In genomic region chr9:92725726-92726125, GRCh38 we compare ENCODE assay signal across 21 cellular contexts. TPM values are rescaled to one million over a fixed set of nuclear protein-coding genes. Genes with fewer than 3 reads are reported as not detected.
DNase-seq lines count a peak whose midpoint lies in the region; ATAC-seq, FAIRE-seq and TF ChIP-seq lines count a peak whose summit lies in the region.
"Had no signal": no experiment of that assay in that cellular context is flagged by ENCODE, and none has a peak within 500 bp of the region (broad histone marks: within the 10 kb centered on the region; RNA-seq: fewer than 3 reads in every experiment).

No MANE protein-coding gene starts in this region.

- no peak overlapping the region for H2AFZ ChIP-seq in H1 (ENCODE audit: low read length)
- H2AFZ ChIP-seq: GM23248 had no signal

- no peak for ATAC-seq in HG03457 (IDR thresholded peaks at IDR 0.05; ENCODE audit: unreplicated experiment)
- ATAC-seq: A549; activated CD4-positive, CD25-positive, alpha-beta regulatory T cell treated with anti-CD3 and anti-CD28 coated beads, Interleukin-2, amount 50 U/mL, for 24 hours; esophagus mucosa; left lung; pancreas had no signal

- TF ChIP-seq POLR2A in H1 (IDR thresholded peaks at IDR 0.05; ENCODE audit: control extremely low read depth in 1 of 2, low read depth in 2 of 2, low read length in 2 of 2): no peak

- no peak overlapping the region for H2BK12ac ChIP-seq in H1 (ENCODE audit: low read depth, low read length)

- CTCF ChIA-PET in H1 (lab: Charles Lee; ENCODE audit: partially characterized antibody): interaction anchor here (0.8 to 11.5 kb wide), 3 partner anchors 9 to 64 kb away, joined by 3 to 142 read pairs (median 98); no protein-coding TSS in a partner anchor

- H3K14ac ChIP-seq in H1 (ENCODE audit: insufficient read length): no peak overlapping the region

- no peak overlapping the region for H3K4me2 ChIP-seq in H1 (ENCODE audit: insufficient read depth in 1 of 2, low read depth in 2 of 2, low read length in 2 of 2)
- H3K4me2 ChIP-seq: A549 had no signal

- no peak overlapping the region for H3K4me3 ChIP-seq in H1 (ENCODE audit: extremely low read depth in 1 of 4, insufficient read depth in 2 of 4, low read depth in 3 of 4, low read length in 4 of 4)
- H3K4me3 ChIP-seq: A549; BLaER1 treated with 17β-estradiol and CSF1 and Interleukin-3, amounts not matched to agents 10 nM and 100 nM; breast epithelium; GM23248; left lung; pancreas; SJSA1 had no signal

- no peaks in the 10 kb centered on the region for H3K27me3 Mint-ChIP-seq in IgD-negative memory B cell

- POLR2A ChIA-PET in H1 (lab: Charles Lee; ENCODE audit: partially characterized antibody): no interaction called here

- peaks cover 12% of the 10 kb centered on the region for H3K36me3 Mint-ChIP-seq in IgD-negative memory B cell

- H4K91ac ChIP-seq in H1 (replicated peaks; ENCODE audit: insufficient read length, low read length): no peak overlapping the region

- H2BK20ac ChIP-seq in H1 (ENCODE audit: low read length): no peak overlapping the region

- H3K79me1 ChIP-seq in H1 (ENCODE audit: low read depth, low read length): peaks cover 12% of the 10 kb centered on the region

- TF ChIP-seq RAD21 in H1 (IDR thresholded peaks at IDR 0.05 in 1 of 2, conservative IDR thresholded peaks at IDR 0.05 in 1 of 2; ENCODE audit: low read depth in 2 of 2, low read length in 2 of 2): no peak

- no peak overlapping the region for H3K9ac ChIP-seq in H1 (replicated peaks in 1 of 4; ENCODE audit: extremely low read depth in 1 of 4, low read depth in 3 of 4, low read length in 3 of 4)
- H3K9ac ChIP-seq: BLaER1 treated with 17β-estradiol and CSF1 and Interleukin-3, amounts not matched to agents 10 nM and 100 nM; GM23248 had no signal

- no peak overlapping the region for H2BK120ac ChIP-seq in H1 (replicated peaks; ENCODE audit: low read depth, low read length)

- peaks cover 0 to 1% (median 0%) of the 10 kb centered on the region in 4 experiments; a peak in 1 of 7 replicates for H3K4me1 ChIP-seq in H1 (replicated peaks in 1 of 4; ENCODE audit: control insufficient read depth in 3 of 4, insufficient read depth in 4 of 4, low read length in 3 of 4)
- H3K4me1 ChIP-seq: A549, breast epithelium, pancreas had no signal

- TF ChIP-seq CTCF in H1 (IDR thresholded peaks at IDR 0.05; ENCODE audit: control extremely low read depth in 1 of 3, insufficient read depth in 1 of 3, low read depth in 1 of 3, low read length in 3 of 3): no peak

- H4K5ac ChIP-seq in H1 (ENCODE audit: insufficient read length, low read depth, low read length): no peak overlapping the region

- peak overlapping the region; percentile 79; the same call in 1 of the 2 replicates for H2BK5ac ChIP-seq in H1 (ENCODE audit: low read depth, low read length)

- TF ChIP-seq EP300 in H1 (IDR thresholded peaks at IDR 0.05; ENCODE audit: borderline replicate concordance in 1 of 2, low read depth in 2 of 2, low read length in 2 of 2): no peak

- H2AK5ac ChIP-seq in H1 (ENCODE audit: low read depth, low read length): no peak overlapping the region

- peak overlapping the region in 3 of 4 donors; percentile 17 to 85 (median 44) for H3K4me3 Mint-ChIP-seq in IgD-negative memory B cell
- H3K4me3 Mint-ChIP-seq: T-helper 2 cell treated with Interferon-gamma antibody and Interleukin-4, amounts not matched to agents 5 μg/mL and 100 μg/mL, for 36 hours had no signal

- H3K36me3 ChIP-seq in H1 (ENCODE audit: control insufficient read depth in 2 of 4, insufficient read depth in 4 of 4, low read length in 3 of 4): peaks cover 2 to 13% (median 8%) of the 10 kb centered on the region in 4 experiments; a peak in 6 of 8 replicates
- H3K36me3 ChIP-seq: breast epithelium had no signal

- H3K9me3 Mint-ChIP-seq in IgD-negative memory B cell: no peaks in the 10 kb centered on the region
- H3K9me3 Mint-ChIP-seq: T-helper 2 cell treated with Interferon-gamma antibody and Interleukin-4, amounts not matched to agents 5 μg/mL and 100 μg/mL, for 36 hours had no signal

- FAIRE-seq in H1 (lab: Jason Lieb, UNC): no peak
- FAIRE-seq: A549, pancreas had no signal

- no peak overlapping the region for H3K27ac ChIP-seq in H1 (ENCODE audit: low read depth, low read length)
- H3K27ac ChIP-seq: A549; BLaER1 treated with 17β-estradiol and CSF1 and Interleukin-3, amounts not matched to agents 10 nM and 100 nM; breast epithelium; GM23248; pancreas; SJSA1 had no signal

- no peak overlapping the region for H3K4ac ChIP-seq in H1 (replicated peaks; ENCODE audit: insufficient read length, low read depth, low read length)

- H3K56ac ChIP-seq in H1 (replicated peaks; ENCODE audit: insufficient read length, low read depth, low read length): no peak overlapping the region

- H3K9me3 ChIP-seq in H1 (ENCODE audit: insufficient read depth in 2 of 2, low read depth in 1 of 2, low read length in 1 of 2): no peaks in the 10 kb centered on the region
- H3K9me3 ChIP-seq: A549; BLaER1 treated with 17β-estradiol and CSF1 and Interleukin-3, amounts not matched to agents 10 nM and 100 nM; breast epithelium; left lung; pancreas; SJSA1 had no signal

- no peaks in the 10 kb centered on the region for H3K23me2 ChIP-seq in H1 (ENCODE audit: low read depth, low read length)

- no peak overlapping the region for H3K18ac ChIP-seq in H1 (ENCODE audit: extremely low read depth, low read length)

- peak overlapping the region; percentile 63 to 73 (median 70) for H3K27ac Mint-ChIP-seq in IgD-negative memory B cell
- H3K27ac Mint-ChIP-seq: T-helper 2 cell treated with Interferon-gamma antibody and Interleukin-4, amounts not matched to agents 5 μg/mL and 100 μg/mL, for 36 hours had no signal

- H4K8ac ChIP-seq in H1 (ENCODE audit: extremely low read depth, insufficient read depth, low read length): peak overlapping the region; percentile 57; the same call in 1 of the 2 replicates

- H3K4me1 Mint-ChIP-seq in IgD-negative memory B cell: peaks cover 37 to 79% (median 78%) of the 10 kb centered on the region in 3 donors

- peaks cover 0 to 7% of the 10 kb centered on the region in 2 experiments; a peak in 2 of 4 replicates for H3K79me2 ChIP-seq in H1 (ENCODE audit: control insufficient read depth in 1 of 2, insufficient read depth in 2 of 2, low read length in 2 of 2)

- H4K20me1 ChIP-seq in H1 (replicated peaks in 1 of 2; ENCODE audit: control insufficient read depth in 1 of 2, insufficient read depth in 2 of 2, low read length in 2 of 2): peaks cover 18 to 27% of the 10 kb centered on the region in 2 experiments

- no peak overlapping the region for H2BK15ac ChIP-seq in H1 (ENCODE audit: low read length)

- DNase-seq in activated CD8-positive, alpha-beta memory T cell treated with anti-CD3 and anti-CD28 coated beads, Interleukin-2, amount 50 U/mL, for 48 hours: peak; percentile 48
- no peak for DNase-seq in activated CD8-positive, alpha-beta memory T cell treated with anti-CD3 and anti-CD28 coated beads, Interleukin-2, amount 50 U/mL, for 4 hours
- DNase-seq in H1 (ENCODE audit: low read depth in 1 of 2, low spot score in 2 of 2) (peak in 1 of 2 experiments; percentile 39), amygdala (lab: John Stamatoyannopoulos, UW) (no peak), GDM1 (lab: John Stamatoyannopoulos, UW) (no peak)
- DNase-seq in stimulated activated CD8-positive, alpha-beta memory T cell treated with anti-CD3 and anti-CD28 coated beads, Interleukin-4, amount 100 ng/mL, for 48 hours: peak; percentile 13
- DNase-seq: dermis blood vessel endothelial cell, GM23248, left lung, NCI-H1436, NCI-H748 treated with DMSO at 0.1 percent for 48 hours had no signal

- no peaks in the 10 kb centered on the region for H3K27me3 ChIP-seq in H1 (replicated peaks in 1 of 4; ENCODE audit: control insufficient read depth in 3 of 4, extremely low read depth in 1 of 4, insufficient read depth in 3 of 4, low read length in 3 of 4)
- H3K27me3 ChIP-seq: BLaER1 treated with 17β-estradiol and CSF1 and Interleukin-3, amounts not matched to agents 10 nM and 100 nM; breast epithelium; left lung; pancreas; SJSA1 had no signal

- 94% methylated on average over 2 of the region's 2 CpGs; no CpG with 5 or more reads in 1 of the 2 experiments for WGBS in H1 (ENCODE audit: extremely low coverage in 1 of 2, insufficient coverage in 1 of 2, insufficient read length in 1 of 2, insufficient replicate concordance in 2 of 2, low coverage in 1 of 2, low lambda C conversion rate in 2 of 2, missing lambda C conversion rate in 1 of 2), 2 experiments

- H3K23ac ChIP-seq in H1 (ENCODE audit: insufficient read length): no peak overlapping the region

TF ChIP-seq in H1, 55 proteins besides CTCF, POLR2A, EP300 and RAD21 (continues in another document):
- no peak for TF ChIP-seq CHD1 (IDR thresholded peaks at IDR 0.05; ENCODE audit: low read depth, low read length)
- no peak for TF ChIP-seq KDM5A (IDR thresholded peaks at IDR 0.05; ENCODE audit: low read length)
- TF ChIP-seq SIX5 (IDR thresholded peaks at IDR 0.05; ENCODE audit: low read depth, low read length): no peak
- TF ChIP-seq JUN (IDR thresholded peaks at IDR 0.05; ENCODE audit: low read depth, low read length): no peak
- no peak for TF ChIP-seq NRF1 (IDR thresholded peaks at IDR 0.05; ENCODE audit: low read depth, low read length)
- TF ChIP-seq SP1 (IDR thresholded peaks at IDR 0.05; ENCODE audit: low read depth, low read length): no peak
- no peak for TF ChIP-seq SP2 (IDR thresholded peaks at IDR 0.05; ENCODE audit: low read length)
- TF ChIP-seq MAFK (IDR thresholded peaks at IDR 0.05; ENCODE audit: low read depth, low read length): no peak

RNA-seq across cellular contexts. Expression of gene BICD2, which starts 38.9 kb away (rescaled TPM):
- polyA plus RNA-seq in IgD-negative memory B cell (32.8 TPM), H1 (2011; rRNA removed) (6.6 and 9.7 TPM in 2 replicates)
- 22.8 and 22.9 TPM in 2 replicates for total RNA-seq in H1 (2021; fragmentation: NEBNext Ultra II Directional; extraction: Animal tissue kit (Norgen Biotek cat#: 25700))
- 6.7 TPM for polyA plus RNA-seq in H1 (2011; cell fraction: cytosol; rRNA removed)
- 9.6 TPM for polyA plus RNA-seq in H1 (2011; cell fraction: nucleus; rRNA removed)
- polyA plus RNA-seq in H1 (2012, experiment 1 of 2): 11.7 to 13.9 TPM (median 12.5 TPM) in 4 replicates
- polyA plus RNA-seq in H1 (2012, experiment 2 of 2): 4.3 TPM
- polyA plus RNA-seq in H1 (2013, experiment 1 of 2): 12.0 TPM
- polyA plus RNA-seq in H1 (2013, experiment 2 of 2): 12.8 TPM
- 12.8 and 13.2 TPM in 2 replicates for polyA minus RNA-seq in H1 (2011; rRNA and poly(A)+ RNA removed)
- 10.7 TPM for polyA minus RNA-seq in H1 (2011; cell fraction: cytosol; rRNA and poly(A)+ RNA removed)
- 14.0 TPM for polyA minus RNA-seq in H1 (2011; cell fraction: nucleus; rRNA and poly(A)+ RNA removed)

RNA-seq across cellular contexts. Expression of gene IPPK, which starts 55.8 kb away (rescaled TPM):
- polyA plus RNA-seq in IgD-negative memory B cell (5.2 TPM), H1 (2011; rRNA removed) (13.6 and 16.0 TPM in 2 replicates)
- total RNA-seq in H1 (2021; fragmentation: NEBNext Ultra II Directional; extraction: Animal tissue kit (Norgen Biotek cat#: 25700)): 10.5 and 11.4 TPM in 2 replicates
- 13.7 TPM for polyA plus RNA-seq in H1 (2011; cell fraction: cytosol; rRNA removed)
- polyA plus RNA-seq in H1 (2011; cell fraction: nucleus; rRNA removed): 20.8 TPM
- polyA plus RNA-seq in H1 (2012, experiment 1 of 2): 8.4 to 11.4 TPM (median 9.9 TPM) in 4 replicates
- 4.4 TPM for polyA plus RNA-seq in H1 (2012, experiment 2 of 2)
- polyA plus RNA-seq in H1 (2013, experiment 1 of 2): 5.3 TPM
- 4.4 TPM for polyA plus RNA-seq in H1 (2013, experiment 2 of 2)
- polyA minus RNA-seq in H1 (2011; rRNA and poly(A)+ RNA removed): 38.5 and 39.0 TPM in 2 replicates
- 11.1 TPM for polyA minus RNA-seq in H1 (2011; cell fraction: cytosol; rRNA and poly(A)+ RNA removed)
- polyA minus RNA-seq in H1 (2011; cell fraction: nucleus; rRNA and poly(A)+ RNA removed): 10.5 TPM

Comparison
In these comparisons a context has a peak if more than half of its experiments do, and no peak if none do; other contexts are left out.
1. DNase-seq: peak in activated CD8-positive, alpha-beta memory T cell treated with anti-CD3 and anti-CD28 coated beads, Interleukin-2, amount 50 U/mL, for 48 hours (single experiment) and stimulated activated CD8-positive, alpha-beta memory T cell treated with anti-CD3 and anti-CD28 coated beads, Interleukin-4, amount 100 ng/mL, for 48 hours (single experiment); none in activated CD8-positive, alpha-beta memory T cell treated with anti-CD3 and anti-CD28 coated beads, Interleukin-2, amount 50 U/mL, for 4 hours (single experiment), amygdala (0 of 56) and GDM1 (single experiment).